18 cellular contexts compared by ENCODE assay signal in genomic region chr3:195810455-195810845, GRCh38. TPM values are rescaled to one million over a fixed set of nuclear protein-coding genes. Genes with fewer than 3 reads are reported as not detected.
DNase-seq lines count a peak whose midpoint lies in the region; ATAC-seq, FAIRE-seq and TF ChIP-seq lines count a peak whose summit lies in the region.
"Had no signal": no experiment of that assay in that cellular context is flagged by ENCODE, and none has a peak within 500 bp of the region (broad histone marks: within the 10 kb centered on the region; RNA-seq: fewer than 3 reads in every experiment).

No MANE protein-coding gene starts in this region.

- DNase-seq in activated CD8-positive, alpha-beta T cell treated with anti-CD3 and anti-CD28 coated beads for 36 hours = no peak
- no peak for DNase-seq in activated CD8-positive, alpha-beta T cell treated with anti-CD3 and anti-CD28 coated beads, Interleukin-2, amount 10 ng/mL, durations not matched to agents 7 days and 5 days
- no peak for DNase-seq in H1 (ENCODE audit: low read depth in 1 of 2, low spot score in 2 of 2)
- peak in 1 of 3 donors; percentile 50 for DNase-seq in mucosa of descending colon
- no peak for DNase-seq in transverse colon
- no peak for DNase-seq in MCF 10A (ENCODE audit: unreplicated experiment)
- no peak for DNase-seq in tibial artery
- no peak for DNase-seq in lower lobe of right lung
- DNase-seq: KBM-7, NCI-H1048, NCI-H146, NCI-H345, PC-3 had no signal

- no peaks in the 10 kb centered on the region for H3K9me3 Mint-ChIP-seq in activated CD8-positive, alpha-beta T cell treated with anti-CD3 and anti-CD28 coated beads for 36 hours
- H3K9me3 Mint-ChIP-seq in activated CD8-positive, alpha-beta T cell treated with anti-CD3 and anti-CD28 coated beads, Interleukin-2, amount 10 ng/mL, durations not matched to agents 7 days and 5 days (ENCODE audit: insufficient read depth) = peaks cover 4% of the 10 kb centered on the region
- H3K9me3 Mint-ChIP-seq in MCF 10A (ENCODE audit: unreplicated experiment) = no peaks in the 10 kb centered on the region

- H3K18ac ChIP-seq in H1 (ENCODE audit: extremely low read depth, low read length) = peak overlapping the region; percentile 83

- FAIRE-seq in H1 (lab: Jason Lieb, UNC) = no peak
- FAIRE-seq: GM12878, GM18507, HTR-8/SVneo had no signal

- H3K23ac ChIP-seq in H1 (ENCODE audit: insufficient read length) = no peak overlapping the region

- in situ Hi-C loops in transverse colon (cut with MboI; ENCODE audit: low pct_ligation_motif_present in 1 of 4, low pct_unique_long_range_greater_than_20kb in 1 of 4, low sequenced_read_pairs in 3 of 4) = no loop called here

- H3K14ac ChIP-seq in H1 (ENCODE audit: insufficient read length) = no peak overlapping the region

- H2BK5ac ChIP-seq in H1 (ENCODE audit: low read depth, low read length) = peak overlapping the region; percentile 71; the same call in 1 of the 2 replicates

- H3K9ac ChIP-seq in H1 (replicated peaks in 1 of 4; ENCODE audit: extremely low read depth in 1 of 4, low read depth in 3 of 4, low read length in 3 of 4) = no peak overlapping the region

- H2BK120ac ChIP-seq in H1 (replicated peaks; ENCODE audit: low read depth, low read length) = peak overlapping the region; percentile 66

- CTCF ChIA-PET in activated CD8-positive, alpha-beta T cell treated with anti-CD3 and anti-CD28 coated beads for 36 hours (lab: Charles Lee) = interaction anchor here (0.7 to 2.1 kb wide), 3 partner anchors 13 to 49 kb away, joined by 3 to 7 read pairs (median 3); no protein-coding TSS in a partner anchor
- CTCF ChIA-PET in activated CD8-positive, alpha-beta T cell treated with anti-CD3 and anti-CD28 coated beads, Interleukin-2, amount 10 ng/mL, durations not matched to agents 7 days and 5 days (lab: Charles Lee) = interaction anchor here (1.5 kb wide), 1 partner anchor 49 kb away, joined by 3 read pairs; no protein-coding TSS in a partner anchor
- CTCF ChIA-PET in H1 (lab: Charles Lee; ENCODE audit: partially characterized antibody) (interaction anchor here (1.1 to 13.5 kb wide), 3 partner anchors 9 to 42 kb away, joined by 3 to 116 read pairs (median 5); no protein-coding TSS in a partner anchor), MCF 10A (lab: Yijun Ruan, JAX) (no interaction called here)

- H3K4me1 ChIP-seq in H1 (replicated peaks in 1 of 4; ENCODE audit: control insufficient read depth in 3 of 4, insufficient read depth in 4 of 4, low read length in 3 of 4) = peaks cover 7 to 37% (median 19%) of the 10 kb centered on the region in 4 experiments
- H3K4me1 ChIP-seq in mucosa of descending colon (ENCODE audit: low read depth) = peaks cover 18% of the 10 kb centered on the region
- peaks cover 0 to 45% (median 21%) of the 10 kb centered on the region in 4 donors for H3K4me1 ChIP-seq in transverse colon
- no peaks in the 10 kb centered on the region for H3K4me1 ChIP-seq in tibial artery
- no peaks in the 10 kb centered on the region for H3K4me1 ChIP-seq in lower lobe of right lung

- no peak for TF ChIP-seq RAD21 in H1 (IDR thresholded peaks at IDR 0.05 in 1 of 2, conservative IDR thresholded peaks at IDR 0.05 in 1 of 2; ENCODE audit: low read depth in 2 of 2, low read length in 2 of 2)

- H3K36me3 ChIP-seq in H1 (ENCODE audit: control insufficient read depth in 2 of 4, insufficient read depth in 4 of 4, low read length in 3 of 4) (no peaks in the 10 kb centered on the region), mucosa of descending colon (ENCODE audit: low read depth) (no peaks in the 10 kb centered on the region), transverse colon (no peaks in the 10 kb centered on the region), tibial artery (no peaks in the 10 kb centered on the region), lower lobe of right lung (no peaks in the 10 kb centered on the region)

- ATAC-seq in activated CD8-positive, alpha-beta T cell treated with anti-CD3 and anti-CD28 coated beads for 36 hours = no peak
- no peak for ATAC-seq in activated CD8-positive, alpha-beta T cell treated with anti-CD3 and anti-CD28 coated beads, Interleukin-2, amount 10 ng/mL, durations not matched to agents 7 days and 5 days
- peak; percentile 1 for ATAC-seq in mucosa of descending colon
- no peak for ATAC-seq in lower lobe of right lung
- ATAC-seq: GM12878, PC-3 had no signal

- H3K27ac ChIP-seq in H1 (ENCODE audit: low read depth, low read length) = no peak overlapping the region
- peak overlapping the region; percentile 65 to 90 (median 87) for H3K27ac ChIP-seq in transverse colon
- H3K27ac ChIP-seq in tibial artery = no peak overlapping the region
- H3K27ac ChIP-seq in lower lobe of right lung = no peak overlapping the region
- H3K27ac ChIP-seq: 22Rv1, C4-2B had no signal

- H4K5ac ChIP-seq in H1 (ENCODE audit: insufficient read length, low read depth, low read length) = no peak overlapping the region

- H3K23me2 ChIP-seq in H1 (ENCODE audit: low read depth, low read length) = peaks cover 4% of the 10 kb centered on the region; the same call in 1 of the 2 replicates

- TF ChIP-seq EP300 in H1 (IDR thresholded peaks at IDR 0.05; ENCODE audit: borderline replicate concordance in 1 of 2, low read depth in 2 of 2, low read length in 2 of 2) = no peak
- no peak for TF ChIP-seq EP300 in transverse colon (IDR thresholded peaks at IDR 0.05; ENCODE audit: low read depth)

- H3K27me3 ChIP-seq in H1 (replicated peaks in 1 of 4; ENCODE audit: control insufficient read depth in 3 of 4, extremely low read depth in 1 of 4, insufficient read depth in 3 of 4, low read length in 3 of 4) (no peaks in the 10 kb centered on the region; a peak in 1 of 7 replicates), transverse colon (peaks cover 11% of the 10 kb centered on the region), tibial artery (peaks cover 0 to 47% of the 10 kb centered on the region in 2 donors), lower lobe of right lung (ENCODE audit: low read depth) (peaks cover 9% of the 10 kb centered on the region)

- peak overlapping the region in 1 of 2 experiments; percentile 36; a peak in 2 of 4 replicates for H3K4me2 ChIP-seq in H1 (ENCODE audit: insufficient read depth in 1 of 2, low read depth in 2 of 2, low read length in 2 of 2)

- H3K4ac ChIP-seq in H1 (replicated peaks; ENCODE audit: insufficient read length, low read depth, low read length) = no peak overlapping the region

- no peak overlapping the region for H3K4me3 Mint-ChIP-seq in activated CD8-positive, alpha-beta T cell treated with anti-CD3 and anti-CD28 coated beads for 36 hours
- no peak overlapping the region for H3K4me3 Mint-ChIP-seq in activated CD8-positive, alpha-beta T cell treated with anti-CD3 and anti-CD28 coated beads, Interleukin-2, amount 10 ng/mL, durations not matched to agents 7 days and 5 days
- H3K4me3 Mint-ChIP-seq in MCF 10A (ENCODE audit: unreplicated experiment) = no peak overlapping the region

- peak overlapping the region; percentile 46; the same call in 1 of the 2 replicates for H2AFZ ChIP-seq in H1 (ENCODE audit: low read length)

- H3K4me3 ChIP-seq in H1 (ENCODE audit: extremely low read depth in 1 of 4, insufficient read depth in 2 of 4, low read depth in 3 of 4, low read length in 4 of 4) = no peak overlapping the region
- H3K4me3 ChIP-seq in mucosa of descending colon = peak overlapping the region; percentile 32
- peak overlapping the region in 3 of 4 donors; percentile 43 to 53 (median 48) for H3K4me3 ChIP-seq in transverse colon
- H3K4me3 ChIP-seq in tibial artery = no peak overlapping the region
- no peak overlapping the region for H3K4me3 ChIP-seq in lower lobe of right lung
- H3K4me3 ChIP-seq: GM12878 had no signal

- no peak overlapping the region for H3K56ac ChIP-seq in H1 (replicated peaks; ENCODE audit: insufficient read length, low read depth, low read length)

- no peaks in the 10 kb centered on the region for H3K36me3 Mint-ChIP-seq in activated CD8-positive, alpha-beta T cell treated with anti-CD3 and anti-CD28 coated beads for 36 hours (ENCODE audit: low read depth)
- peaks cover 11% of the 10 kb centered on the region for H3K36me3 Mint-ChIP-seq in activated CD8-positive, alpha-beta T cell treated with anti-CD3 and anti-CD28 coated beads, Interleukin-2, amount 10 ng/mL, durations not matched to agents 7 days and 5 days (ENCODE audit: low read depth)
- H3K36me3 Mint-ChIP-seq in MCF 10A (ENCODE audit: insufficient read depth, unreplicated experiment) = no peaks in the 10 kb centered on the region

- WGBS in H1 (ENCODE audit: extremely low coverage in 1 of 2, insufficient coverage in 1 of 2, insufficient read length in 1 of 2, insufficient replicate concordance in 2 of 2, low coverage in 1 of 2, low lambda C conversion rate in 2 of 2, missing lambda C conversion rate in 1 of 2), 2 experiments = 83% methylated on average over 13 of the region's 19 CpGs; no CpG with 5 or more reads in 1 of the 2 experiments
- WGBS in transverse colon (ENCODE audit: low coverage in 1 of 2), 2 donors = 62 to 65% methylated on average over 7 to 19 of the region's 19 CpGs

- no peaks in the 10 kb centered on the region for H3K9me3 ChIP-seq in H1 (ENCODE audit: insufficient read depth in 2 of 2, low read depth in 1 of 2, low read length in 1 of 2)
- H3K9me3 ChIP-seq in mucosa of descending colon = no peaks in the 10 kb centered on the region
- no peaks in the 10 kb centered on the region for H3K9me3 ChIP-seq in transverse colon
- no peaks in the 10 kb centered on the region for H3K9me3 ChIP-seq in tibial artery
- H3K9me3 ChIP-seq in lower lobe of right lung = no peaks in the 10 kb centered on the region

- H2AK5ac ChIP-seq in H1 (ENCODE audit: low read depth, low read length) = peak overlapping the region; percentile 93; the same call in 1 of the 2 replicates

- no peak for TF ChIP-seq CTCF in activated CD8-positive, alpha-beta T cell treated with anti-CD3 and anti-CD28 coated beads for 36 hours (IDR thresholded peaks at IDR 0.05)
- TF ChIP-seq CTCF in H1 (IDR thresholded peaks at IDR 0.05; ENCODE audit: control extremely low read depth in 1 of 3, insufficient read depth in 1 of 3, low read depth in 1 of 3, low read length in 3 of 3) (no peak), mucosa of descending colon (IDR thresholded peaks at IDR 0.05) (no peak), transverse colon (IDR thresholded peaks at IDR 0.05) (no peak), MCF 10A (IDR thresholded peaks at IDR 0.05; ENCODE audit: unreplicated experiment) (no peak), tibial artery (IDR thresholded peaks at IDR 0.05) (no peak), lower lobe of right lung (IDR thresholded peaks at IDR 0.05) (no peak)

- H2BK15ac ChIP-seq in H1 (ENCODE audit: low read length) = peak overlapping the region; percentile 95

- H3K27ac Mint-ChIP-seq in activated CD8-positive, alpha-beta T cell treated with anti-CD3 and anti-CD28 coated beads for 36 hours = peak overlapping the region; percentile 7
- H3K27ac Mint-ChIP-seq in activated CD8-positive, alpha-beta T cell treated with anti-CD3 and anti-CD28 coated beads, Interleukin-2, amount 10 ng/mL, durations not matched to agents 7 days and 5 days = no peak overlapping the region
- no peak overlapping the region for H3K27ac Mint-ChIP-seq in MCF 10A (ENCODE audit: low read depth, unreplicated experiment)

- no TSS peak for BruUV-seq in MCF 10A (replicated peaks; lab: Mats Ljungman, UMichigan)

- H3K79me2 ChIP-seq in H1 (ENCODE audit: control insufficient read depth in 1 of 2, insufficient read depth in 2 of 2, low read length in 2 of 2) = no peaks in the 10 kb centered on the region

- no peaks in the 10 kb centered on the region for H4K20me1 ChIP-seq in H1 (replicated peaks in 1 of 2; ENCODE audit: control insufficient read depth in 1 of 2, insufficient read depth in 2 of 2, low read length in 2 of 2)

- H2BK12ac ChIP-seq in H1 (ENCODE audit: low read depth, low read length) = peak overlapping the region; percentile 98; the same call in 1 of the 2 replicates

- peak overlapping the region; percentile 99 for H2BK20ac ChIP-seq in H1 (ENCODE audit: low read length)

- H4K91ac ChIP-seq in H1 (replicated peaks; ENCODE audit: insufficient read length, low read length) = peak overlapping the region; percentile 8

- no peaks in the 10 kb centered on the region; the same call in 1 of the 2 replicates for H3K79me1 ChIP-seq in H1 (ENCODE audit: low read depth, low read length)

- POLR2A ChIA-PET in activated CD8-positive, alpha-beta T cell treated with anti-CD3 and anti-CD28 coated beads for 36 hours (lab: Charles Lee) = interaction anchor here (0.7 kb wide), 1 partner anchor 17 kb away, joined by 3 read pairs; no protein-coding TSS in a partner anchor
- POLR2A ChIA-PET in activated CD8-positive, alpha-beta T cell treated with anti-CD3 and anti-CD28 coated beads, Interleukin-2, amount 10 ng/mL, durations not matched to agents 7 days and 5 days (lab: Charles Lee) = no interaction called here
- POLR2A ChIA-PET in H1 (lab: Charles Lee; ENCODE audit: partially characterized antibody) = interaction anchor here (1.2 to 2.2 kb wide), 4 partner anchors 9 to 41 kb away, joined by 3 to 7 read pairs (median 4); no protein-coding TSS in a partner anchor
- POLR2A ChIA-PET in MCF 10A (lab: Yijun Ruan, JAX) = interaction anchor here (0.6 kb wide), 1 partner anchor 95 kb away, joined by 3 read pairs; no protein-coding TSS in a partner anchor

- H3K27me3 Mint-ChIP-seq in activated CD8-positive, alpha-beta T cell treated with anti-CD3 and anti-CD28 coated beads for 36 hours = peaks cover 8% of the 10 kb centered on the region
- H3K27me3 Mint-ChIP-seq in activated CD8-positive, alpha-beta T cell treated with anti-CD3 and anti-CD28 coated beads, Interleukin-2, amount 10 ng/mL, durations not matched to agents 7 days and 5 days (ENCODE audit: low read depth) = peaks cover 2% of the 10 kb centered on the region
- H3K27me3 Mint-ChIP-seq in MCF 10A (ENCODE audit: insufficient read depth, unreplicated experiment) = peaks cover 64% of the 10 kb centered on the region

- intact Hi-C loops in activated CD8-positive, alpha-beta T cell treated with anti-CD3 and anti-CD28 coated beads for 36 hours (cut with micrococcal nuclease) = no loop called here
- intact Hi-C loops in mucosa of descending colon (cut with DNase I, micrococcal nuclease) = no loop called here
- intact Hi-C loops in transverse colon (cut with DNase I; ENCODE audit: low total_unique reads) = no loop called here
- intact Hi-C loops in MCF 10A (cut with micrococcal nuclease) = no loop called here
- intact Hi-C loops in tibial artery (cut with DNase I; ENCODE audit: low total_unique reads) = no loop called here
- intact Hi-C loops in lower lobe of right lung (cut with DNase I) = no loop called here

- H4K8ac ChIP-seq in H1 (ENCODE audit: extremely low read depth, insufficient read depth, low read length) = peak overlapping the region; percentile 39

- H3K4me1 Mint-ChIP-seq in activated CD8-positive, alpha-beta T cell treated with anti-CD3 and anti-CD28 coated beads for 36 hours (ENCODE audit: low read depth) = peaks cover 6% of the 10 kb centered on the region
- H3K4me1 Mint-ChIP-seq in activated CD8-positive, alpha-beta T cell treated with anti-CD3 and anti-CD28 coated beads, Interleukin-2, amount 10 ng/mL, durations not matched to agents 7 days and 5 days (ENCODE audit: low read depth) = peaks cover 30% of the 10 kb centered on the region
- peaks cover 9% of the 10 kb centered on the region for H3K4me1 Mint-ChIP-seq in MCF 10A (ENCODE audit: insufficient read depth, unreplicated experiment)

- no peak for TF ChIP-seq POLR2A in H1 (IDR thresholded peaks at IDR 0.05; ENCODE audit: control extremely low read depth in 1 of 2, low read depth in 2 of 2, low read length in 2 of 2)
- no peak for TF ChIP-seq POLR2A in transverse colon (IDR thresholded peaks at IDR 0.05)

RNA-seq across cellular contexts. Expression of gene MUC4, which starts 1.3 kb away (rescaled TPM):
- under 1 TPM; 0.20 to 0.31 TPM for total RNA-seq in activated CD8-positive, alpha-beta T cell treated with anti-CD3 and anti-CD28 coated beads for 36 hours
- total RNA-seq in activated CD8-positive, alpha-beta T cell treated with anti-CD3 and anti-CD28 coated beads, Interleukin-2, amount 10 ng/mL, durations not matched to agents 7 days and 5 days = under 1 TPM in 1 of 2 experiments, not detected in 1; 0.05 TPM
- 1.4 and 2.0 TPM in 2 replicates for total RNA-seq in H1 (2021; fragmentation: NEBNext Ultra II Directional; extraction: Animal tissue kit (Norgen Biotek cat#: 25700))
- 0.89 and 2.0 TPM in 2 replicates for polyA plus RNA-seq in H1 (2011; rRNA removed)
- polyA plus RNA-seq in H1 (2011; cell fraction: cytosol; rRNA removed) = 0.94 TPM
- 5.4 TPM for polyA plus RNA-seq in H1 (2011; cell fraction: nucleus; rRNA removed)
- polyA plus RNA-seq in H1 (2012, experiment 1 of 2) = 1.1 to 1.8 TPM (median 1.6 TPM) in 4 replicates
- polyA plus RNA-seq in H1 (2012, experiment 2 of 2) = 0.34 TPM
- 0.83 TPM for polyA plus RNA-seq in H1 (2013, experiment 1 of 2)
- polyA plus RNA-seq in H1 (2013, experiment 2 of 2) = 0.59 TPM
- 0.98 and 2.0 TPM in 2 replicates for polyA minus RNA-seq in H1 (2011; rRNA and poly(A)+ RNA removed)
- 1.0 TPM for polyA minus RNA-seq in H1 (2011; cell fraction: cytosol; rRNA and poly(A)+ RNA removed)
- polyA minus RNA-seq in H1 (2011; cell fraction: nucleus; rRNA and poly(A)+ RNA removed) = 2.8 TPM
- 100 to 1,000 TPM; 170 to 415 (median 318) TPM for total RNA-seq in mucosa of descending colon
- 100 to 1,000 TPM; 111 to 354 (median 170) TPM for total RNA-seq in transverse colon
- total RNA-seq in MCF 10A (2022) = not detected in 2 replicates
- total RNA-seq in lower lobe of right lung = 7.9 TPM
- total RNA-seq: PC-3 had no signal

Comparison
In these comparisons a context has a peak if more than half of its experiments do, and no peak if none do; other contexts are left out.
1. H3K27ac ChIP-seq: peak in transverse colon (4 of 4); none in H1 (single experiment), tibial artery (0 of 2) and lower lobe of right lung (single experiment).
2. H3K4me3 ChIP-seq: peak in mucosa of descending colon (single experiment) and transverse colon (3 of 4); none in H1 (0 of 4), tibial artery (0 of 2) and lower lobe of right lung (single experiment).
3. RNA of gene MUC4, which starts 1.3 kb away (total RNA-seq): 170 to 415 TPM in mucosa of descending colon and 111 to 354 TPM in transverse colon; 7.9 TPM in lower lobe of right lung (single experiment), 1.4 to 2.0 TPM in H1, 0.20 to 0.31 TPM in activated CD8-positive, alpha-beta T cell treated with anti-CD3 and anti-CD28 coated beads for 36 hours, 0.05 TPM in activated CD8-positive, alpha-beta T cell treated with anti-CD3 and anti-CD28 coated beads, Interleukin-2, amount 10 ng/mL, durations not matched to agents 7 days and 5 days and not detected in MCF 10A; every median in the first group is over 10 times any median in the second.